14 cellular contexts compared by ENCODE assay signal in the genomic region with DNA sequence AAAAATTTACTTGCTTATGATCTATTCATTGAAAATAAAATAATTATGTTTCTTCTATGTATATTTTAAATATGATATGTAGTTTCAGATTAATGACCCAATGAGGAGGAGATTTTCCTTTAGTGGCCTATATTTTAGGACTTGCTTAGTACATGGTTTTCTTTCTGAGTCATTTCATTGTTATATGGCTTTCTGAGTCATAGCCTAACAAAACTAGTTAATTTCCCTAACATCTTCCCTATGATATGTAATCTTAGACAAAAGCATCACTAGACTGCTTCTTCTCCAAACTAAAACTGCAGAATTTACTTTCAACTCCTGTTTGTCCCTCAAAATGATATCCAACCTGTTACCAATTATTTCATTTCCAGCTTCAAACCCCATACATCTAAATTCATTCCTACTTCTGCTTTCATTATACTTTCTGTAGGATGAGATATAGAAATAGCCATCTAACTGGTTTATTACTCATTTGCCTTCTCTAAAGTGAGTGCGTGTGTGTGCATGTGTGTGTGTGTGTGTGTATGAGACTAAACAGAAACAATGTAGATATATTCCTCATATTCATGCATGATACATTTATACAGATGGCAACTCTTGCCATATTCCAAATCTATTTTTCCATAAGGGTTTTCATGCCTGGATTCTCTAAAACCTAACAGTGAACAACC.
"Had no signal": no experiment of that assay in that cellular context is flagged by ENCODE, and none has a peak within 500 bp of the region (broad histone marks: within the 10 kb centered on the region; RNA-seq: fewer than 3 reads in every experiment).

No MANE protein-coding gene starts in this region.

- H3K4me1 Mint-ChIP-seq: activated B cell treated with CpG ODN at 0.5 μM for 24 hours; activated CD4-positive, alpha-beta memory T cell treated with anti-CD3 and anti-CD28 coated beads, Interleukin-2, amount 10 ng/mL, durations not matched to agents 7 days and 5 days; activated CD8-positive, alpha-beta memory T cell treated with anti-CD3 and anti-CD28 coated beads, Interleukin-2, amount 10 ng/mL, durations not matched to agents 7 days and 5 days; stimulated activated memory B cell treated with anti-CD40 and anti-IgM and Interleukin-4, amounts not matched to agents 10 μg/mL and 1 μg/mL and 100 μg/mL, for 72 hours had no signal

- H3K27ac Mint-ChIP-seq: activated B cell treated with CpG ODN at 0.5 μM for 24 hours; activated CD4-positive, alpha-beta memory T cell treated with anti-CD3 and anti-CD28 coated beads, Interleukin-2, amount 10 ng/mL, durations not matched to agents 7 days and 5 days; activated CD8-positive, alpha-beta memory T cell treated with anti-CD3 and anti-CD28 coated beads, Interleukin-2, amount 10 ng/mL, durations not matched to agents 7 days and 5 days; activated naive CD8-positive, alpha-beta T cell; effector memory CD8-positive, alpha-beta T cell; stimulated activated memory B cell treated with anti-CD40 and anti-IgM and Interleukin-4, amounts not matched to agents 10 μg/mL and 1 μg/mL and 100 μg/mL, for 72 hours had no signal

- H3K27me3 Mint-ChIP-seq: activated B cell treated with CpG ODN at 0.5 μM for 24 hours; activated CD4-positive, alpha-beta memory T cell treated with anti-CD3 and anti-CD28 coated beads, Interleukin-2, amount 10 ng/mL, durations not matched to agents 7 days and 5 days; activated CD8-positive, alpha-beta memory T cell treated with anti-CD3 and anti-CD28 coated beads, Interleukin-2, amount 10 ng/mL, durations not matched to agents 7 days and 5 days; activated naive CD8-positive, alpha-beta T cell; effector memory CD8-positive, alpha-beta T cell; stimulated activated memory B cell treated with anti-CD40 and anti-IgM and Interleukin-4, amounts not matched to agents 10 μg/mL and 1 μg/mL and 100 μg/mL, for 72 hours had no signal

- DNase-seq: activated B cell treated with CpG ODN at 0.5 μM for 24 hours; activated CD4-positive, alpha-beta memory T cell treated with anti-CD3 and anti-CD28 coated beads, Interleukin-2, amount 10 ng/mL, durations not matched to agents 7 days and 5 days; activated CD4-positive, alpha-beta T cell treated with anti-CD3 and anti-CD28 coated beads for 4 hours; activated CD8-positive, alpha-beta memory T cell treated with anti-CD3 and anti-CD28 coated beads, Interleukin-2, amount 10 ng/mL, durations not matched to agents 7 days and 5 days; effector memory CD8-positive, alpha-beta T cell; heart left ventricle; left lung; retina; spleen; stimulated activated CD4-positive, alpha-beta T cell treated with anti-CD3 and anti-CD28 coated beads, Interleukin-4, amount 100 ng/mL, for 4 hours; upper lobe of left lung had no signal

- ATAC-seq: activated CD8-positive, alpha-beta memory T cell treated with anti-CD3 and anti-CD28 coated beads, Interleukin-2, amount 10 ng/mL, durations not matched to agents 7 days and 5 days; effector memory CD8-positive, alpha-beta T cell; gastroesophageal sphincter; heart left ventricle; left lung; stimulated activated memory B cell treated with anti-CD40 and anti-IgM and Interleukin-4, amounts not matched to agents 10 μg/mL and 1 μg/mL and 100 μg/mL, for 72 hours had no signal

- H3K4me3 Mint-ChIP-seq: activated B cell treated with CpG ODN at 0.5 μM for 24 hours; activated CD4-positive, alpha-beta memory T cell treated with anti-CD3 and anti-CD28 coated beads, Interleukin-2, amount 10 ng/mL, durations not matched to agents 7 days and 5 days; activated CD8-positive, alpha-beta memory T cell treated with anti-CD3 and anti-CD28 coated beads, Interleukin-2, amount 10 ng/mL, durations not matched to agents 7 days and 5 days; activated naive CD8-positive, alpha-beta T cell; effector memory CD8-positive, alpha-beta T cell; stimulated activated memory B cell treated with anti-CD40 and anti-IgM and Interleukin-4, amounts not matched to agents 10 μg/mL and 1 μg/mL and 100 μg/mL, for 72 hours had no signal
